In the genomic region with DNA sequence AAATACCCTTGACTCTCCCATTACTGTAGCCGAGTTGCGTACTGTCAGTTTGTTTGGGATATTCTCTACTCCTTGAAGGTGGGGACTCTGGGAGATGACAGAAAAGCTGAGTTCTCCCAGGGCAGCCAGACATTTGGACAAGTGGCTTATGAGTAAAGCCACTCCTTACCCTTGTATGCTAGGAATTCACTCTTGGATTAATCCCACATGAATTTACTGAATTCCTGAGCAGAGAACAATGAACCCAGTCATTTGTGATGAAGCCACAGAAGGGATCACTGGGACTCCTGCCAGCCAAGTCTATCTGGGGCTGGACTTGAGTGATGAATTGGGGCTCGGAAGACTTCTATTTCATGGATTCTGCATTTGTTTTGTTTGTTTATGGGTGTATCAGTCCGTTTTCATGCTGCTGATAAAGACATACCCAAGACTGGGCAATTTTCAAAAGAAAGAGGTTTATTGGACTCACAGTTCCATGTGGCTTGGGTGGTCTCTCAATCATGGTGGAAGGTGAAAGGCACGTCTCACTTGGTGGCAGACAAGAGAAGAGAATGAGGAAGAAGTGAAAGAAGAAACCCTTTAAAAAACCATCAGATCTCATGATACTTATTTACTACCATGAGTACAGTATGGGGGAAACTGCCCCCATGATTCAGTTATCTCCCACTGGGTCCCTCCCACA, we compare ENCODE assay signal across 11 cellular contexts. TPM values are rescaled to one million over a fixed set of nuclear protein-coding genes. Genes with fewer than 3 reads are reported as not detected.
A peak's percentile ranks its signal among the peaks of the same experiment; 100 is the strongest.
DNase-seq lines count a peak whose midpoint lies in the region; ATAC-seq and TF ChIP-seq lines count a peak whose summit lies in the region.
"Had no signal": no experiment of that assay in that cellular context is flagged by ENCODE, and none has a peak within 500 bp of the region (broad histone marks: within the 10 kb centered on the region; RNA-seq: fewer than 3 reads in every experiment).

No MANE protein-coding gene starts in this region.

- peak overlapping the region; percentile 29 for H3K4me3 Mint-ChIP-seq in type B pancreatic cell
- H3K4me3 Mint-ChIP-seq in activated CD4-positive, alpha-beta T cell treated with anti-CD3 and anti-CD28 coated beads, Interleukin-2, amount 10 ng/mL, durations not matched to agents 24 days and 14 days: no peak overlapping the region
- H3K4me3 Mint-ChIP-seq: stimulated activated memory B cell treated with anti-CD40 and anti-IgM and Interleukin-4, amounts not matched to agents 10 μg/mL and 1 μg/mL and 100 μg/mL, for 72 hours had no signal

- H3K36me3 Mint-ChIP-seq in type B pancreatic cell: peaks cover 3% of the 10 kb centered on the region
- no peaks in the 10 kb centered on the region for H3K36me3 Mint-ChIP-seq in activated CD4-positive, alpha-beta T cell treated with anti-CD3 and anti-CD28 coated beads, Interleukin-2, amount 10 ng/mL, durations not matched to agents 24 days and 14 days (ENCODE audit: low read depth)
- H3K36me3 Mint-ChIP-seq: stimulated activated memory B cell treated with anti-CD40 and anti-IgM and Interleukin-4, amounts not matched to agents 10 μg/mL and 1 μg/mL and 100 μg/mL, for 72 hours had no signal

- H3K4me3 ChIP-seq in body of pancreas: no peak overlapping the region
- no peak overlapping the region for H3K4me3 ChIP-seq in kidney epithelial cell (ENCODE audit: low read depth, low read length)

- TF ChIP-seq POLR2A in body of pancreas (IDR thresholded peaks at IDR 0.05): peak in 1 of 3 donors; percentile 53

- peaks cover 9% of the 10 kb centered on the region for H3K9me3 Mint-ChIP-seq in type B pancreatic cell
- H3K9me3 Mint-ChIP-seq in activated CD4-positive, alpha-beta T cell treated with anti-CD3 and anti-CD28 coated beads, Interleukin-2, amount 10 ng/mL, durations not matched to agents 24 days and 14 days: no peaks in the 10 kb centered on the region

- peaks cover 56% of the 10 kb centered on the region for H3K4me1 ChIP-seq in body of pancreas

- H3K36me3 ChIP-seq in body of pancreas (replicated peaks in 1 of 2; ENCODE audit: insufficient read depth in 1 of 2, low read depth in 2 of 2) (no peaks in the 10 kb centered on the region), kidney epithelial cell (ENCODE audit: control insufficient read depth, insufficient read depth, low read length) (no peaks in the 10 kb centered on the region)

- H3K9me3 ChIP-seq in body of pancreas: no peaks in the 10 kb centered on the region

- no peak for TF ChIP-seq CTCF in body of pancreas (IDR thresholded peaks at IDR 0.05)
- no peak for TF ChIP-seq CTCF in kidney epithelial cell (IDR thresholded peaks at IDR 0.05; ENCODE audit: insufficient read depth, low read length, poor library complexity, severe bottlenecking)
- no peak for TF ChIP-seq CTCF in type B pancreatic cell (conservative IDR thresholded peaks at IDR 0.05)

- H3K4me1 Mint-ChIP-seq in type B pancreatic cell (ENCODE audit: unreplicated experiment): peaks cover 29% of the 10 kb centered on the region
- H3K4me1 Mint-ChIP-seq in activated CD4-positive, alpha-beta T cell treated with anti-CD3 and anti-CD28 coated beads, Interleukin-2, amount 10 ng/mL, durations not matched to agents 24 days and 14 days: no peaks in the 10 kb centered on the region

- no peaks in the 10 kb centered on the region for H3K27me3 ChIP-seq in body of pancreas
- H3K27me3 ChIP-seq in kidney epithelial cell (ENCODE audit: control insufficient read depth, insufficient read depth, low read length): no peaks in the 10 kb centered on the region

- ATAC-seq in body of pancreas (peak; percentile 80), HG03045 (IDR thresholded peaks at IDR 0.05; ENCODE audit: unreplicated experiment) (no peak)
- ATAC-seq: stimulated activated memory B cell treated with anti-CD40 and anti-IgM and Interleukin-4, amounts not matched to agents 10 μg/mL and 1 μg/mL and 100 μg/mL, for 72 hours had no signal

- peak overlapping the region; percentile 45 to 84 (median 78) for H3K27ac ChIP-seq in body of pancreas

- DNase-seq in HPDE6-E6E7 (ENCODE audit: extremely low spot score): peak; percentile 73
- DNase-seq in body of pancreas: peak; percentile 69 to 81 (median 76)
- peak; percentile 92 for DNase-seq in kidney epithelial cell (ENCODE audit: low read depth)
- DNase-seq in type B pancreatic cell (ENCODE audit: extremely low spot score, unreplicated experiment): no peak
- DNase-seq in NCI-H510A treated with DMSO at 0.1 percent for 48 hours (lab: John Stamatoyannopoulos, UW): no peak
- no peak for DNase-seq in activated CD4-positive, alpha-beta T cell treated with anti-CD3 and anti-CD28 coated beads, Interleukin-2, amount 10 ng/mL, durations not matched to agents 24 days and 14 days
- no peak for DNase-seq in globus pallidus (ENCODE audit: low spot score)
- DNase-seq: activated naive CD4-positive, alpha-beta T cell treated with anti-CD3 and anti-CD28 coated beads, Interleukin-2, amount 50 U/mL, for 16 hours; NCI-H526 treated with DMSO at 0.1 percent for 48 hours had no signal

- 50 to 53% methylated on average over 5 of the region's 5 CpGs for WGBS in body of pancreas, 2 donors

- peak overlapping the region; percentile 91 for H3K27ac Mint-ChIP-seq in type B pancreatic cell
- H3K27ac Mint-ChIP-seq in activated CD4-positive, alpha-beta T cell treated with anti-CD3 and anti-CD28 coated beads, Interleukin-2, amount 10 ng/mL, durations not matched to agents 24 days and 14 days: no peak overlapping the region
- H3K27ac Mint-ChIP-seq: stimulated activated memory B cell treated with anti-CD40 and anti-IgM and Interleukin-4, amounts not matched to agents 10 μg/mL and 1 μg/mL and 100 μg/mL, for 72 hours had no signal

- H3K27me3 Mint-ChIP-seq in type B pancreatic cell: peaks cover 8% of the 10 kb centered on the region
- peaks cover 39% of the 10 kb centered on the region for H3K27me3 Mint-ChIP-seq in activated CD4-positive, alpha-beta T cell treated with anti-CD3 and anti-CD28 coated beads, Interleukin-2, amount 10 ng/mL, durations not matched to agents 24 days and 14 days

- intact Hi-C loops in body of pancreas (cut with DNase I): no loop called here
- intact Hi-C loops in activated CD4-positive, alpha-beta T cell treated with anti-CD3 and anti-CD28 coated beads, Interleukin-2, amount 10 ng/mL, durations not matched to agents 24 days and 14 days (cut with micrococcal nuclease): loop anchor here (5.0 kb wide), 1 partner anchor 70 kb away; no protein-coding TSS in a partner anchor

RNA-seq across cellular contexts. Expression of gene C1orf116, which starts 25.1 kb away (rescaled TPM):
- total RNA-seq in body of pancreas (10 to 100 TPM; 11.2 to 23.3 TPM), kidney epithelial cell (34.1 and 39.8 TPM in 2 replicates), type B pancreatic cell (ENCODE audit: low replicate concordance) (50.4 and 108 TPM in 2 replicates)
- total RNA-seq in activated CD4-positive, alpha-beta T cell treated with anti-CD3 and anti-CD28 coated beads, Interleukin-2, amount 10 ng/mL, durations not matched to agents 24 days and 14 days: not detected in 2 replicates

RNA-seq across cellular contexts. Expression of gene FCAMR, which starts 37.2 kb away (rescaled TPM):
- total RNA-seq in body of pancreas (not detected), kidney epithelial cell (not detected in 2 replicates), type B pancreatic cell (ENCODE audit: low replicate concordance) (not detected in 2 replicates)
- not detected in 2 replicates for total RNA-seq in activated CD4-positive, alpha-beta T cell treated with anti-CD3 and anti-CD28 coated beads, Interleukin-2, amount 10 ng/mL, durations not matched to agents 24 days and 14 days

RNA-seq across cellular contexts. Expression of gene YOD1, which starts 43.5 kb away (rescaled TPM):
- total RNA-seq in body of pancreas: 1 to 10 TPM; 5.4 to 5.9 TPM
- 7.9 and 8.2 TPM in 2 replicates for total RNA-seq in kidney epithelial cell
- total RNA-seq in type B pancreatic cell (ENCODE audit: low replicate concordance): 12.3 and 15.0 TPM in 2 replicates
- total RNA-seq in activated CD4-positive, alpha-beta T cell treated with anti-CD3 and anti-CD28 coated beads, Interleukin-2, amount 10 ng/mL, durations not matched to agents 24 days and 14 days: 7.8 and 8.0 TPM in 2 replicates

RNA-seq across cellular contexts. Expression of gene PFKFB2, which starts 45.6 kb away (rescaled TPM):
- total RNA-seq in body of pancreas: 1 to 10 TPM; 4.9 to 9.3 TPM
- total RNA-seq in kidney epithelial cell: 15.5 and 16.0 TPM in 2 replicates
- total RNA-seq in type B pancreatic cell (ENCODE audit: low replicate concordance): 18.7 and 31.4 TPM in 2 replicates
- total RNA-seq in activated CD4-positive, alpha-beta T cell treated with anti-CD3 and anti-CD28 coated beads, Interleukin-2, amount 10 ng/mL, durations not matched to agents 24 days and 14 days: 2.6 and 3.5 TPM in 2 replicates

Comparison
In these comparisons a context has a peak if more than half of its experiments do, and no peak if none do; other contexts are left out.
1. DNase-seq: peak in HPDE6-E6E7 (single experiment), body of pancreas (4 of 4) and kidney epithelial cell (single experiment); none in type B pancreatic cell (single experiment), NCI-H510A treated with DMSO at 0.1 percent for 48 hours (single experiment), activated CD4-positive, alpha-beta T cell treated with anti-CD3 and anti-CD28 coated beads, Interleukin-2, amount 10 ng/mL, durations not matched to agents 24 days and 14 days (single experiment) and globus pallidus (single experiment).
2. RNA of gene C1orf116, which starts 25.1 kb away (total RNA-seq): 50.4 to 108 TPM in type B pancreatic cell, 34.1 to 39.8 TPM in kidney epithelial cell and 11.2 to 23.3 TPM in body of pancreas; not detected in activated CD4-positive, alpha-beta T cell treated with anti-CD3 and anti-CD28 coated beads, Interleukin-2, amount 10 ng/mL, durations not matched to agents 24 days and 14 days; every median in the first group is over 10 times any median in the second.